Comparison of ENCODE assay signal across 9 cellular contexts in genomic region chr10:122954731-122955050, GRCh38. TPM values are rescaled to one million over a fixed set of nuclear protein-coding genes. Genes with fewer than 3 reads are reported as not detected.
DNase-seq lines count a peak whose midpoint lies in the region; ATAC-seq and TF ChIP-seq lines count a peak whose summit lies in the region.
"Had no signal": no experiment of that assay in that cellular context is flagged by ENCODE, and none has a peak within 500 bp of the region (broad histone marks: within the 10 kb centered on the region; RNA-seq: fewer than 3 reads in every experiment).

No MANE protein-coding gene starts in this region.

- H3K27me3 Mint-ChIP-seq in progenitor cell of endocrine pancreas = no peaks in the 10 kb centered on the region

- peak overlapping the region; percentile 31 for H3K4me3 Mint-ChIP-seq in progenitor cell of endocrine pancreas (ENCODE audit: low read depth)

- peaks cover 3% of the 10 kb centered on the region; the same call in 1 of the 2 replicates for H3K9me3 ChIP-seq in ES-I3 (ENCODE audit: control insufficient read depth, insufficient read depth, low read length)
- no peaks in the 10 kb centered on the region for H3K9me3 ChIP-seq in PC-9 (ENCODE audit: insufficient read depth, low read depth)
- H3K9me3 ChIP-seq: mucosa of descending colon had no signal

- H3K36me3 Mint-ChIP-seq in progenitor cell of endocrine pancreas (ENCODE audit: insufficient read depth) = peaks cover 2% of the 10 kb centered on the region

- no peak overlapping the region for H3K27ac ChIP-seq in PC-9

- BruUV-seq in PC-9 (replicated peaks; lab: Mats Ljungman, UMichigan) = no TSS peak

- CTCF ChIA-PET in PC-9 (lab: Charles Lee) = no interaction called here

- H3K9ac ChIP-seq in ES-I3 (ENCODE audit: low read depth, low read length) = peak overlapping the region; percentile 39; the same call in 1 of the 2 replicates

- intact Hi-C loops in PC-9 (cut with micrococcal nuclease; ENCODE audit: unreplicated experiment) = loop anchor here (2.0 kb wide), 1 partner anchor 54 kb away; the partner anchor contains the start of genes ACADSB and IKZF5

- DNase-seq in PC-9 (no peak), epithelial cell of esophagus (ENCODE audit: low read depth) (no peak), progenitor cell of endocrine pancreas (ENCODE audit: low spot score, unreplicated experiment) (no peak), NCI-H748 (lab: John Stamatoyannopoulos, UW; ENCODE audit: unreplicated experiment) (no peak), NCI-H510A treated with DMSO at 0.1 percent for 48 hours (lab: John Stamatoyannopoulos, UW) (no peak), NCI-H1092 (lab: John Stamatoyannopoulos, UW) (no peak)

- H2AFZ ChIP-seq in PC-9 = peak overlapping the region; percentile 95; the same call in 1 of the 2 replicates

- no peaks in the 10 kb centered on the region; the same call in 1 of the 2 replicates for H3F3A ChIP-seq in PC-9 (ENCODE audit: insufficient read depth, low read depth)

- POLR2A ChIA-PET in PC-9 (lab: Charles Lee; ENCODE audit: unreplicated experiment) = no interaction called here

- no peaks in the 10 kb centered on the region for H3K4me1 ChIP-seq in ES-I3 (ENCODE audit: insufficient read depth, low read length)
- no peaks in the 10 kb centered on the region for H3K4me1 ChIP-seq in PC-9 (replicated peaks; ENCODE audit: insufficient read depth)

- H3K9me2 ChIP-seq in PC-9 (ENCODE audit: insufficient read depth) = no peaks in the 10 kb centered on the region

- TF ChIP-seq CTCF in PC-9 (conservative IDR thresholded peaks at IDR 0.05) (no peak), epithelial cell of esophagus (IDR thresholded peaks at IDR 0.05; ENCODE audit: insufficient read depth, low read depth, low read length, missing control alignments) (no peak), progenitor cell of endocrine pancreas (IDR thresholded peaks at IDR 0.05; ENCODE audit: unreplicated experiment) (no peak)

- no peaks in the 10 kb centered on the region for H4K20me1 ChIP-seq in PC-9 (ENCODE audit: insufficient read depth)

- H3K4me2 ChIP-seq in PC-9 = peak overlapping the region; percentile 85

- H3K9me3 Mint-ChIP-seq in progenitor cell of endocrine pancreas (ENCODE audit: low read depth) = peaks cover 3% of the 10 kb centered on the region

- H3K27ac Mint-ChIP-seq in progenitor cell of endocrine pancreas = no peak overlapping the region

- ATAC-seq in GM19023 (IDR thresholded peaks at IDR 0.05; ENCODE audit: unreplicated experiment) = no peak

- H3K36me3 ChIP-seq in ES-I3 (ENCODE audit: insufficient read depth, low read length) (no peaks in the 10 kb centered on the region; the same call in 1 of the 2 replicates), PC-9 (ENCODE audit: low read depth) (no peaks in the 10 kb centered on the region)

- no peaks in the 10 kb centered on the region for H3K27me3 ChIP-seq in PC-9 (ENCODE audit: insufficient read depth, low read depth)

- H3K4me1 Mint-ChIP-seq in progenitor cell of endocrine pancreas (ENCODE audit: low read depth) = peaks cover 15% of the 10 kb centered on the region

- H3K4me3 ChIP-seq in PC-9 (peak overlapping the region; percentile 71; the same call in 1 of the 2 replicates), epithelial cell of esophagus (ENCODE audit: low read length) (peak overlapping the region; percentile 73)

- 0 out of 2 replicates have a peak, but pooled peaks cover 6% of the 10 kb centered on the region for H3K79me2 ChIP-seq in PC-9 (ENCODE audit: low read depth)

RNA-seq across cellular contexts. Expression of gene C10orf88, which starts 0.7 kb away (rescaled TPM):
- total RNA-seq in PC-9 (2021) (2.9 and 7.6 TPM in 2 replicates), progenitor cell of endocrine pancreas (13.5 and 14.7 TPM in 2 replicates)

RNA-seq across cellular contexts. Expression of gene PSTK, which starts 25.5 kb away (rescaled TPM):
- total RNA-seq in PC-9 (2021) (3.2 and 3.4 TPM in 2 replicates), progenitor cell of endocrine pancreas (6.1 and 6.3 TPM in 2 replicates)

RNA-seq across cellular contexts. Expression of gene FAM24A, which starts 44.3 kb away (rescaled TPM):
- total RNA-seq in PC-9 (2021) (not detected in 2 replicates), progenitor cell of endocrine pancreas (not detected in 2 replicates)
- total RNA-seq: mucosa of descending colon had no signal

RNA-seq across cellular contexts. Expression of gene IKZF5, which starts 53.9 kb away (rescaled TPM):
- total RNA-seq in PC-9 (2021) (6.6 and 7.1 TPM in 2 replicates), progenitor cell of endocrine pancreas (11.6 and 14.6 TPM in 2 replicates)

RNA-seq across cellular contexts. Expression of gene ACADSB, which starts 54.1 kb away (rescaled TPM):
- total RNA-seq in PC-9 (2021) = 7.3 and 12.8 TPM in 2 replicates
- 22.4 and 26.0 TPM in 2 replicates for total RNA-seq in progenitor cell of endocrine pancreas
